12 cellular contexts compared by ENCODE assay signal in genomic region chr13:99231726-99232125, GRCh38. TPM values are rescaled to one million over a fixed set of nuclear protein-coding genes. Genes with fewer than 3 reads are reported as not detected.
A peak's percentile ranks its signal among the peaks of the same experiment; 100 is the strongest.
DNase-seq lines count a peak whose midpoint lies in the region; ATAC-seq and TF ChIP-seq lines count a peak whose summit lies in the region.
"Had no signal": no experiment of that assay in that cellular context is flagged by ENCODE, and none has a peak within 500 bp of the region (broad histone marks: within the 10 kb centered on the region; RNA-seq: fewer than 3 reads in every experiment).

No MANE protein-coding gene starts in this region.

- no peaks in the 10 kb centered on the region for H3K9me3 Mint-ChIP-seq in CD8-positive, alpha-beta T cell
- H3K9me3 Mint-ChIP-seq in H9 = no peaks in the 10 kb centered on the region
- H3K9me3 Mint-ChIP-seq in Caco-2 (ENCODE audit: unreplicated experiment) = no peaks in the 10 kb centered on the region

- H3K27me3 ChIP-seq in CD8-positive, alpha-beta T cell (ENCODE audit: insufficient read depth, low read length) = no peaks in the 10 kb centered on the region
- H3K27me3 ChIP-seq in OCI-LY1 (ENCODE audit: insufficient read depth, low read length) = 0 out of 2 replicates have a peak, but pooled peaks cover 4% of the 10 kb centered on the region
- H3K27me3 ChIP-seq in H9 (ENCODE audit: insufficient read depth, low read length) = no peaks in the 10 kb centered on the region
- H3K27me3 ChIP-seq in Caco-2 (replicated peaks; ENCODE audit: control insufficient read depth, insufficient read depth, low read length) = no peaks in the 10 kb centered on the region
- H3K27me3 ChIP-seq: brain microvascular endothelial cell, right lobe of liver had no signal

- H4K20me1 ChIP-seq in OCI-LY1 (ENCODE audit: insufficient read depth, low read length) (no peaks in the 10 kb centered on the region), H9 (ENCODE audit: control insufficient read depth, insufficient read depth, insufficient read length) (no peaks in the 10 kb centered on the region)

- H4K8ac ChIP-seq in H9 (replicated peaks; ENCODE audit: insufficient read length, low read depth, low read length) = no peak overlapping the region

- no peak overlapping the region for H2BK12ac ChIP-seq in H9 (ENCODE audit: insufficient read length, low read depth, low read length)

- peak overlapping the region; percentile 50 for H3K4me2 ChIP-seq in OCI-LY1 (ENCODE audit: low read length)
- H3K4me2 ChIP-seq in H9 (ENCODE audit: insufficient read depth, insufficient read length, low read length) = no peak overlapping the region

- H3K79me1 ChIP-seq in H9 (ENCODE audit: insufficient read depth, low read depth, low read length, poor library complexity, severe bottlenecking) = peaks cover 14% of the 10 kb centered on the region

- no peak overlapping the region for H3T11ph ChIP-seq in H9 (ENCODE audit: low read length)

- ATAC-seq in CD8-positive, alpha-beta T cell = peak; percentile 22
- ATAC-seq in HG02884 (IDR thresholded peaks at IDR 0.05; ENCODE audit: unreplicated experiment) (peak; percentile 30), left colon (peak; percentile 29)

- H4K5ac ChIP-seq in H9 (ENCODE audit: insufficient read length, low read depth, low read length) = no peak overlapping the region

- H3K27me3 Mint-ChIP-seq in CD8-positive, alpha-beta T cell (ENCODE audit: low read depth) = no peaks in the 10 kb centered on the region
- H3K27me3 Mint-ChIP-seq in H9 (ENCODE audit: low read depth) (no peaks in the 10 kb centered on the region), Caco-2 (ENCODE audit: insufficient read depth, unreplicated experiment) (no peaks in the 10 kb centered on the region)

- no peaks in the 10 kb centered on the region for H3F3A ChIP-seq in OCI-LY1 (ENCODE audit: insufficient read depth, low read length)

- no peak overlapping the region for H2AK5ac ChIP-seq in H9 (ENCODE audit: insufficient read length, low read length)

- H3K4me3 ChIP-seq in CD8-positive, alpha-beta T cell (ENCODE audit: low read depth, low read length) = no peak overlapping the region
- H3K4me3 ChIP-seq in OCI-LY1 (ENCODE audit: low read depth, low read length, poor library complexity, severe bottlenecking) = no peak overlapping the region
- H3K4me3 ChIP-seq in Caco-2 (ENCODE audit: low read depth, low read length) = no peak overlapping the region
- H3K4me3 ChIP-seq: right lobe of liver had no signal

- BruUV-seq in Caco-2 (replicated peaks; lab: Mats Ljungman, UMichigan) = no TSS peak

- H3K9me2 ChIP-seq in OCI-LY1 (ENCODE audit: low read depth, low read length) = no peaks in the 10 kb centered on the region

- H3K36me3 Mint-ChIP-seq in CD8-positive, alpha-beta T cell = peaks cover 35% of the 10 kb centered on the region
- H3K36me3 Mint-ChIP-seq in H9 (ENCODE audit: insufficient read depth in 1 of 3, low read depth in 3 of 3) (no peaks in the 10 kb centered on the region; a peak in 1 of 7 replicates), Caco-2 (ENCODE audit: insufficient read depth, unreplicated experiment) (peaks cover 6% of the 10 kb centered on the region)

- no peak overlapping the region for H2BK15ac ChIP-seq in H9 (ENCODE audit: low read depth, low read length)

- no CpG with 5 or more reads among the region's 1 CpG for WGBS in H9 (ENCODE audit: extremely low coverage, insufficient read length, low lambda C conversion rate)

- H3K4ac ChIP-seq in H9 (ENCODE audit: low read depth, low read length) = no peak overlapping the region

- peak overlapping the region; percentile 88 for H3K27ac Mint-ChIP-seq in CD8-positive, alpha-beta T cell
- H3K27ac Mint-ChIP-seq in H9 = peak overlapping the region in 1 of 3 experiments; percentile 51; a peak in 1 of 7 replicates
- H3K27ac Mint-ChIP-seq in Caco-2 (ENCODE audit: unreplicated experiment) = no peak overlapping the region

- H3K4me1 Mint-ChIP-seq in CD8-positive, alpha-beta T cell (ENCODE audit: low read depth) = peaks cover 76% of the 10 kb centered on the region
- H3K4me1 Mint-ChIP-seq in H9 = peaks cover 6 to 7% of the 10 kb centered on the region in 2 experiments; a peak in 3 of 4 replicates
- peaks cover 8% of the 10 kb centered on the region for H3K4me1 Mint-ChIP-seq in Caco-2 (ENCODE audit: low read depth, unreplicated experiment)

- H3K27ac ChIP-seq in CD8-positive, alpha-beta T cell (ENCODE audit: low read depth, low read length) = no peak overlapping the region
- peak overlapping the region; percentile 42 for H3K27ac ChIP-seq in OCI-LY1 (ENCODE audit: low read depth, low read length, poor library complexity, severe bottlenecking)
- no peak overlapping the region for H3K27ac ChIP-seq in H9 (ENCODE audit: insufficient read length, low read depth, low read length)
- H3K27ac ChIP-seq: brain microvascular endothelial cell, right lobe of liver had no signal

- no peak overlapping the region for H3K18ac ChIP-seq in H9 (ENCODE audit: insufficient read length, low read depth, low read length)

- POLR2A ChIA-PET in CD8-positive, alpha-beta T cell (lab: Charles Lee) = interaction anchor here (0.6 to 1.9 kb wide), 7 partner anchors 10 to 31 kb away, joined by 3 to 5 read pairs (median 3); partner anchors contain the start of gene UBAC2
- POLR2A ChIA-PET in Caco-2 (lab: Charles Lee) = no interaction called here

- no peak overlapping the region for H2BK5ac ChIP-seq in H9 (ENCODE audit: insufficient read length, low read length)

- H3K79me2 ChIP-seq in OCI-LY1 (ENCODE audit: insufficient read depth, low read length) = no peaks in the 10 kb centered on the region; the same call in 1 of the 2 replicates
- peaks cover 14% of the 10 kb centered on the region; the same call in 1 of the 2 replicates for H3K79me2 ChIP-seq in H9 (ENCODE audit: insufficient read depth, low read length)

- no peak overlapping the region for H2BK120ac ChIP-seq in H9 (ENCODE audit: low read depth, low read length, poor library complexity, severe bottlenecking)

- H2AFZ ChIP-seq in OCI-LY1 (ENCODE audit: low read length) (no peak overlapping the region), H9 (ENCODE audit: low read length) (no peak overlapping the region)

- no peak overlapping the region for H3K23ac ChIP-seq in H9 (ENCODE audit: insufficient read length, low read depth, low read length)

- H4K91ac ChIP-seq in H9 (ENCODE audit: insufficient read length, low read depth, low read length) = no peak overlapping the region

- intact Hi-C loops in CD8-positive, alpha-beta T cell (cut with DNase I, micrococcal nuclease) = loop anchor here in 1 of 2 experiments (5.0 kb wide), 1 partner anchor 626 kb away; no protein-coding TSS in a partner anchor
- intact Hi-C loops in left colon (cut with DNase I, micrococcal nuclease) (no loop called here), Caco-2 (cut with micrococcal nuclease; ENCODE audit: unreplicated experiment) (no loop called here)

- H3K9ac ChIP-seq in OCI-LY1 (ENCODE audit: low read length) = no peak overlapping the region
- H3K9ac ChIP-seq in H9 (ENCODE audit: extremely low read depth, insufficient read length, low read length) = no peak overlapping the region

- no peak overlapping the region for H2BK20ac ChIP-seq in H9 (ENCODE audit: low read depth, low read length, poor library complexity, severe bottlenecking)

- H3K36me3 ChIP-seq in CD8-positive, alpha-beta T cell (ENCODE audit: insufficient read depth, low read length) = no peaks in the 10 kb centered on the region
- H3K36me3 ChIP-seq in OCI-LY1 (ENCODE audit: insufficient read depth, low read length) = peaks cover 6% of the 10 kb centered on the region
- no peaks in the 10 kb centered on the region for H3K36me3 ChIP-seq in Caco-2 (ENCODE audit: control insufficient read depth, insufficient read depth, low read length)
- H3K36me3 ChIP-seq: brain microvascular endothelial cell, right lobe of liver had no signal

- H3K9me3 ChIP-seq in CD8-positive, alpha-beta T cell (ENCODE audit: low read length) = no peaks in the 10 kb centered on the region
- H3K9me3 ChIP-seq in OCI-LY1 (ENCODE audit: low read length) = no peaks in the 10 kb centered on the region
- no peaks in the 10 kb centered on the region for H3K9me3 ChIP-seq in H9 (ENCODE audit: control insufficient read depth, low read depth, low read length)
- H3K9me3 ChIP-seq in Caco-2 = no peaks in the 10 kb centered on the region
- H3K9me3 ChIP-seq: right lobe of liver had no signal

- no peak for DNase-seq in CD8-positive, alpha-beta T cell
- DNase-seq in left colon = no peak
- DNase-seq in H9 = no peak
- DNase-seq in NK-92 treated with Interleukin-12 subunit alpha and Interleukin-12 subunit beta, amount 100 ng/mL, for 24 hours (lab: John Stamatoyannopoulos, UW) = no peak
- no peak for DNase-seq in NCI-H146 (lab: John Stamatoyannopoulos, UW)
- DNase-seq in Caco-2 = no peak
- DNase-seq: brain microvascular endothelial cell, right lobe of liver had no signal

- no peak for TF ChIP-seq CTCF in CD8-positive, alpha-beta T cell (IDR thresholded peaks at IDR 0.05)
- TF ChIP-seq CTCF in OCI-LY1 (IDR thresholded peaks at IDR 0.05; ENCODE audit: low read length) (no peak), H9 (conservative IDR thresholded peaks at IDR 0.05) (no peak), Caco-2 (IDR thresholded peaks at IDR 0.05; ENCODE audit: insufficient read depth in 1 of 2, low read depth in 1 of 2, low read length in 1 of 2, severe bottlenecking in 1 of 2, unreplicated experiment in 1 of 2) (no peak)

- no peak overlapping the region for H3K56ac ChIP-seq in H9 (ENCODE audit: insufficient read length, low read depth, low read length)

- CTCF ChIA-PET in CD8-positive, alpha-beta T cell (lab: Charles Lee) = interaction anchor here (0.8 to 3.0 kb wide), 8 partner anchors 11 to 352 kb away, joined by 3 to 17 read pairs (median 4); partner anchors contain the start of gene UBAC2
- CTCF ChIA-PET in Caco-2 (lab: Charles Lee) = no interaction called here

- peak overlapping the region; percentile 30 for H3K4me3 Mint-ChIP-seq in CD8-positive, alpha-beta T cell
- H3K4me3 Mint-ChIP-seq in H9 (no peak overlapping the region), Caco-2 (ENCODE audit: unreplicated experiment) (no peak overlapping the region)

- peaks cover 74% of the 10 kb centered on the region for H3K4me1 ChIP-seq in CD8-positive, alpha-beta T cell (ENCODE audit: insufficient read depth, low read length)
- H3K4me1 ChIP-seq in OCI-LY1 (ENCODE audit: insufficient read depth, low read length, severe bottlenecking) (peaks cover 60% of the 10 kb centered on the region), H9 (ENCODE audit: insufficient read depth, low read length) (no peaks in the 10 kb centered on the region; the same call in 1 of the 2 replicates), Caco-2 (no peaks in the 10 kb centered on the region)
- H3K4me1 ChIP-seq: right lobe of liver had no signal

- H3K14ac ChIP-seq in H9 (ENCODE audit: insufficient read depth, low read length) = no peak overlapping the region

- H3K23me2 ChIP-seq in H9 (ENCODE audit: insufficient read length, low read depth, low read length, poor library complexity, severe bottlenecking) = no peaks in the 10 kb centered on the region

RNA-seq across cellular contexts. Expression of gene GPR18, which starts 26.5 kb away (rescaled TPM):
- 10 to 100 TPM; 31.9 to 36.2 TPM for total RNA-seq in CD8-positive, alpha-beta T cell
- under 1 TPM in 1 of 2 donors, not detected in 1; 0.59 TPM for total RNA-seq in left colon
- total RNA-seq in H9 (2021) = not detected in 2 replicates
- not detected in 2 replicates for total RNA-seq in Caco-2 (2022)
- total RNA-seq: lung microvascular endothelial cell, MCF 10A had no signal

RNA-seq across cellular contexts. Expression of gene UBAC2, which starts 31.1 kb away (rescaled TPM):
- 10 to 100 TPM; 62.0 to 63.0 TPM for total RNA-seq in CD8-positive, alpha-beta T cell
- 10 to 100 TPM; 63.7 to 75.5 TPM for total RNA-seq in left colon
- 51.7 and 52.3 TPM in 2 replicates for total RNA-seq in H9 (2021)
- total RNA-seq in Caco-2 (2022) = 91.3 and 103 TPM in 2 replicates

Comparison
In these comparisons a context has a peak if more than half of its experiments do, and no peak if none do; other contexts are left out.
1. RNA of gene GPR18, which starts 26.5 kb away (total RNA-seq): 31.9 to 36.2 TPM in CD8-positive, alpha-beta T cell; 0.59 TPM in left colon, not detected in H9 and not detected in Caco-2; every median in the first group is over 10 times any median in the second.
2. Peak in every context shown above with its lines, with median percentiles within 50 percentile points of each other: ATAC-seq.